21 cellular contexts compared by ENCODE assay signal in genomic region chr10:64130152-64130551, GRCh38.
"Had no signal": no experiment of that assay in that cellular context is flagged by ENCODE, and none has a peak within 500 bp of the region (broad histone marks: within the 10 kb centered on the region; RNA-seq: fewer than 3 reads in every experiment).

No MANE protein-coding gene starts in this region.

- DNase-seq: activated CD4-positive, alpha-beta memory T cell treated with anti-CD3 and anti-CD28 coated beads, Interleukin-2, amount 10 ng/mL, durations not matched to agents 7 days and 5 days; activated CD4-positive, alpha-beta T cell treated with anti-CD3 and anti-CD28 coated beads for 48 hours; activated effector memory CD4-positive, alpha-beta T cell treated with Interleukin-2 at 50 U/mL for 16 hours; activated naive CD4-positive, alpha-beta T cell treated with anti-CD3 and anti-CD28 coated beads for 36 hours; activated naive CD8-positive, alpha-beta T cell treated with anti-CD3 and anti-CD28 coated beads, Interleukin-2, amount 10 ng/mL, durations not matched to agents 7 days and 5 days; activated T-cell treated with anti-CD3 and anti-CD28 coated beads, Interleukin-2, amount 50 U/mL, for 72 hours; amniotic stem cell; colonic mucosa; islet precursor cell; left cardiac atrium; occipital lobe; posterior cingulate gyrus; retina; spleen; stimulated activated CD4-positive, alpha-beta T cell treated with anti-CD3 and anti-CD28 coated beads, Interleukin-4, amount 100 ng/mL, for 24 hours; T-helper 17 cell; tibial artery had no signal

- H3K9me3 ChIP-seq: breast epithelium, colonic mucosa, tibial artery had no signal

- H3K36me3 ChIP-seq: breast epithelium, colonic mucosa, gastroesophageal sphincter, heart left ventricle, spleen, tibial artery had no signal

- H3K27me3 ChIP-seq: breast epithelium, colonic mucosa, gastroesophageal sphincter, heart left ventricle, spleen, tibial artery had no signal

- H3K4me3 ChIP-seq: breast epithelium, colonic mucosa, gastroesophageal sphincter, heart left ventricle, spleen, tibial artery had no signal

- H3K27ac ChIP-seq: breast epithelium, colonic mucosa, epithelial cell of prostate, gastroesophageal sphincter, heart left ventricle, spleen, tibial artery had no signal

- ATAC-seq: activated T-cell treated with anti-CD3 and anti-CD28 coated beads, Interleukin-2, amount 50 U/mL, for 72 hours; gastroesophageal sphincter; heart left ventricle; left cardiac atrium; T-helper 17 cell had no signal

- H3K4me1 ChIP-seq: breast epithelium, colonic mucosa, gastroesophageal sphincter, heart left ventricle, spleen, tibial artery had no signal
